ENCODE assay signal across 9 cellular contexts in genomic region chr20:3784863-3785239, GRCh38. TPM values are rescaled to one million over a fixed set of nuclear protein-coding genes. Genes with fewer than 3 reads are reported as not detected.
DNase-seq lines count a peak whose midpoint lies in the region; ATAC-seq and TF ChIP-seq lines count a peak whose summit lies in the region.
"Had no signal": no experiment of that assay in that cellular context is flagged by ENCODE, and none has a peak within 500 bp of the region (broad histone marks: within the 10 kb centered on the region; RNA-seq: fewer than 3 reads in every experiment).

No MANE protein-coding gene starts in this region.

- WGBS in endodermal cell (ENCODE audit: insufficient coverage in 1 of 2, insufficient read length in 1 of 2), 2 experiments: 95 to 96% methylated on average over 5 to 6 of the region's 6 CpGs
- WGBS in psoas muscle, 3 donors: 61 to 71% (median 65%) methylated on average over 6 of the region's 6 CpGs

- DNase-seq in CD8-positive, alpha-beta memory T cell: no peak
- DNase-seq in SJSA1 (ENCODE audit: low read depth in 1 of 2, low spot score in 2 of 2): no peak
- DNase-seq in endodermal cell: no peak
- peak in 1 of 2 donors; percentile 32 for DNase-seq in psoas muscle
- no peak for DNase-seq in omental fat pad (ENCODE audit: low spot score)

- H3K4me3 ChIP-seq in CD8-positive, alpha-beta memory T cell (ENCODE audit: low read length): no peak overlapping the region
- peak overlapping the region; percentile 57; the same call in 1 of the 2 replicates for H3K4me3 ChIP-seq in SJSA1
- peak overlapping the region; percentile 78 for H3K4me3 ChIP-seq in endodermal cell (ENCODE audit: low read length)
- peak overlapping the region; percentile 79 for H3K4me3 ChIP-seq in psoas muscle

- CTCF ChIA-PET in CD8-positive, alpha-beta memory T cell (lab: Charles Lee): interaction anchor here (1.0 to 16.8 kb wide), 4 partner anchors 11 to 70 kb away, joined by 3 to 262 read pairs (median 8); partner anchors contain the start of genes AP5S1 and CDC25B

- H3K4me1 Mint-ChIP-seq in CD8-positive, alpha-beta memory T cell: peaks cover 43 to 54% (median 45%) of the 10 kb centered on the region in 3 donors
- peaks cover 2% of the 10 kb centered on the region for H3K4me1 Mint-ChIP-seq in endodermal cell

- peaks cover 32% of the 10 kb centered on the region for H3K4me1 ChIP-seq in CD8-positive, alpha-beta memory T cell (ENCODE audit: insufficient read depth, low read length)
- H3K4me1 ChIP-seq in SJSA1 (replicated peaks) (peaks cover 31% of the 10 kb centered on the region), endodermal cell (ENCODE audit: control insufficient read depth, insufficient read depth, low read length) (no peaks in the 10 kb centered on the region), psoas muscle (peaks cover 35% of the 10 kb centered on the region)

- H3K27ac Mint-ChIP-seq in CD8-positive, alpha-beta memory T cell: peak overlapping the region in 7 of 8 donors; percentile 39 to 88 (median 72)
- H3K27ac Mint-ChIP-seq in endodermal cell: no peak overlapping the region

- H3K9ac ChIP-seq in endodermal cell (ENCODE audit: extremely low read depth, low read length, poor library complexity, severe bottlenecking): no peak overlapping the region

- H3K9me3 Mint-ChIP-seq in CD8-positive, alpha-beta memory T cell: no peaks in the 10 kb centered on the region
- H3K9me3 Mint-ChIP-seq in endodermal cell: no peaks in the 10 kb centered on the region

- H3K4me3 Mint-ChIP-seq in CD8-positive, alpha-beta memory T cell: peak overlapping the region; percentile 34 to 86 (median 65)
- peak overlapping the region; percentile 18 for H3K4me3 Mint-ChIP-seq in endodermal cell

- TF ChIP-seq CTCF in endodermal cell (conservative IDR thresholded peaks at IDR 0.05) (no peak), psoas muscle (IDR thresholded peaks at IDR 0.05) (no peak), omental fat pad (IDR thresholded peaks at IDR 0.05) (no peak)

- H3K27ac ChIP-seq in CD8-positive, alpha-beta memory T cell (ENCODE audit: low read depth, low read length): no peak overlapping the region
- H3K27ac ChIP-seq in SJSA1 (no peak overlapping the region), endodermal cell (ENCODE audit: low read depth, low read length) (no peak overlapping the region), psoas muscle (peak overlapping the region; percentile 16)

- ATAC-seq in psoas muscle (no peak), GM19463 (IDR thresholded peaks at IDR 0.05; ENCODE audit: unreplicated experiment) (no peak), HG03175 (IDR thresholded peaks at IDR 0.05; ENCODE audit: unreplicated experiment) (no peak), omental fat pad (ENCODE audit: low FRiP score) (no peak), GM21737 (IDR thresholded peaks at IDR 0.05; ENCODE audit: unreplicated experiment) (no peak)
- ATAC-seq: activated CD4-positive, CD25-positive, alpha-beta regulatory T cell treated with anti-CD3 and anti-CD28 coated beads, Interleukin-2, amount 50 U/mL, for 24 hours had no signal

- H3K36me3 ChIP-seq in CD8-positive, alpha-beta memory T cell (ENCODE audit: insufficient read depth, low read length): no peaks in the 10 kb centered on the region
- H3K36me3 ChIP-seq in SJSA1 (peaks cover 40% of the 10 kb centered on the region), endodermal cell (ENCODE audit: control insufficient read depth, insufficient read depth, low read length) (peaks cover 11% of the 10 kb centered on the region), psoas muscle (ENCODE audit: insufficient read depth in 1 of 2, low read depth in 1 of 2) (peaks cover 0 to 4% of the 10 kb centered on the region in 2 donors)

- intact Hi-C loops in psoas muscle (cut with DNase I): loop anchor here (5.0 to 10.0 kb wide), 4 partner anchors 37 to 302 kb away; partner anchors contain the start of gene AP5S1 (in 1 of the 2)

- no peaks in the 10 kb centered on the region for H3K27me3 ChIP-seq in CD8-positive, alpha-beta memory T cell (ENCODE audit: insufficient read depth, low read length, poor library complexity, severe bottlenecking)
- no peaks in the 10 kb centered on the region for H3K27me3 ChIP-seq in SJSA1 (replicated peaks)
- peaks cover 21% of the 10 kb centered on the region for H3K27me3 ChIP-seq in endodermal cell (ENCODE audit: control insufficient read depth, insufficient read depth, low read length, poor library complexity, severe bottlenecking)
- H3K27me3 ChIP-seq in psoas muscle (ENCODE audit: insufficient read depth in 3 of 3, low read length in 2 of 3): no peaks in the 10 kb centered on the region

- no peaks in the 10 kb centered on the region for H3K27me3 Mint-ChIP-seq in CD8-positive, alpha-beta memory T cell
- peaks cover 38% of the 10 kb centered on the region for H3K27me3 Mint-ChIP-seq in endodermal cell (ENCODE audit: insufficient read depth)

- no peaks in the 10 kb centered on the region for H3K9me3 ChIP-seq in CD8-positive, alpha-beta memory T cell (ENCODE audit: low read length)
- H3K9me3 ChIP-seq in SJSA1 (replicated peaks) (no peaks in the 10 kb centered on the region; the same call in 1 of the 2 replicates), endodermal cell (ENCODE audit: control insufficient read depth, low read length) (no peaks in the 10 kb centered on the region), psoas muscle (no peaks in the 10 kb centered on the region)

- peaks cover 0 to 5% (median 3%) of the 10 kb centered on the region in 3 donors for H3K36me3 Mint-ChIP-seq in CD8-positive, alpha-beta memory T cell
- peaks cover 5% of the 10 kb centered on the region for H3K36me3 Mint-ChIP-seq in endodermal cell (ENCODE audit: low read depth)

- POLR2A ChIA-PET in CD8-positive, alpha-beta memory T cell (lab: Charles Lee): interaction anchor here (0.7 to 3.4 kb wide), 3 partner anchors 20 to 52 kb away, joined by 3 to 37 read pairs (median 4); partner anchors contain the start of gene AP5S1

RNA-seq across cellular contexts. Expression of gene CENPB, which starts 1.7 kb away (rescaled TPM):
- 10 to 100 TPM; 66.4 to 69.9 TPM for total RNA-seq in CD8-positive, alpha-beta memory T cell
- polyA plus RNA-seq in CD8-positive, alpha-beta memory T cell: 1.7 TPM
- 144 and 158 TPM in 2 replicates for total RNA-seq in SJSA1 (2014; rRNA removed; shearing (Covaris generic))
- total RNA-seq in endodermal cell (10 to 100 TPM; 43.0 to 50.7 TPM), psoas muscle (100 to 1,000 TPM in 1 of 4 donors, 10 to 100 TPM in 3; 74.3 to 129 (median 97.8) TPM), omental fat pad (10 to 100 TPM; 52.2 to 98.4 (median 76.8) TPM)
- 43.7 TPM for polyA plus RNA-seq in endodermal cell (2013, experiment 1 of 2)
- 43.5 TPM for polyA plus RNA-seq in endodermal cell (2013, experiment 2 of 2)
- polyA plus RNA-seq in psoas muscle: 100 to 1,000 TPM in 2 of 3 donors, 10 to 100 TPM in 1; 84.0 to 144 (median 116) TPM

RNA-seq across cellular contexts. Expression of gene SPEF1, which starts 3.6 kb away (rescaled TPM):
- total RNA-seq in CD8-positive, alpha-beta memory T cell: under 1 TPM; 0.13 to 0.24 TPM
- not detected for polyA plus RNA-seq in CD8-positive, alpha-beta memory T cell
- total RNA-seq in SJSA1 (2014; rRNA removed; shearing (Covaris generic)): not detected in 2 replicates
- total RNA-seq in endodermal cell (under 1 TPM; 0.35 to 0.44 TPM), psoas muscle (under 1 TPM in 1 of 4 donors, not detected in 3; 0.13 TPM), omental fat pad (under 1 TPM in 1 of 4 donors, not detected in 3; 0.56 TPM)
- 0.57 TPM for polyA plus RNA-seq in endodermal cell (2013, experiment 1 of 2)
- 0.66 TPM for polyA plus RNA-seq in endodermal cell (2013, experiment 2 of 2)
- 1 to 10 TPM in 1 of 3 donors, under 1 TPM in 2; 0.12 to 1.7 (median 0.35) TPM for polyA plus RNA-seq in psoas muscle

RNA-seq across cellular contexts. Expression of gene CDC25B, which starts 11.3 kb away (rescaled TPM):
- total RNA-seq in CD8-positive, alpha-beta memory T cell: 10 to 100 TPM; 78.0 to 81.6 TPM
- 61.6 TPM for polyA plus RNA-seq in CD8-positive, alpha-beta memory T cell
- 74.6 and 76.0 TPM in 2 replicates for total RNA-seq in SJSA1 (2014; rRNA removed; shearing (Covaris generic))
- total RNA-seq in endodermal cell: 10 to 100 TPM; 25.7 to 33.6 TPM
- polyA plus RNA-seq in endodermal cell (2013, experiment 1 of 2): 52.9 TPM
- 52.3 TPM for polyA plus RNA-seq in endodermal cell (2013, experiment 2 of 2)
- 1 to 10 TPM; 7.1 to 9.1 (median 8.4) TPM for total RNA-seq in psoas muscle
- 1 to 10 TPM; 5.1 to 6.8 (median 6.6) TPM for polyA plus RNA-seq in psoas muscle
- total RNA-seq in omental fat pad: 10 to 100 TPM; 11.7 to 44.3 (median 25.6) TPM

RNA-seq across cellular contexts. Expression of gene ADISSP, which starts 17.3 kb away (rescaled TPM):
- total RNA-seq in CD8-positive, alpha-beta memory T cell: 10 to 100 TPM; 72.7 to 74.9 TPM
- 27.0 TPM for polyA plus RNA-seq in CD8-positive, alpha-beta memory T cell
- 31.9 and 40.0 TPM in 2 replicates for total RNA-seq in SJSA1 (2014; rRNA removed; shearing (Covaris generic))
- total RNA-seq in endodermal cell: 10 to 100 TPM; 38.8 to 43.3 TPM
- 55.3 TPM for polyA plus RNA-seq in endodermal cell (2013, experiment 1 of 2)
- 45.3 TPM for polyA plus RNA-seq in endodermal cell (2013, experiment 2 of 2)
- total RNA-seq in psoas muscle: 10 to 100 TPM; 11.9 to 16.0 (median 13.4) TPM
- 10 to 100 TPM; 10.7 to 24.7 (median 15.4) TPM for polyA plus RNA-seq in psoas muscle
- total RNA-seq in omental fat pad: 10 to 100 TPM; 19.7 to 32.3 (median 30.3) TPM

RNA-seq across cellular contexts. Expression of gene AP5S1, which starts 35.5 kb away (rescaled TPM):
- 10 to 100 TPM; 14.0 to 15.7 TPM for total RNA-seq in CD8-positive, alpha-beta memory T cell
- polyA plus RNA-seq in CD8-positive, alpha-beta memory T cell: 18.4 TPM
- total RNA-seq in SJSA1 (2014; rRNA removed; shearing (Covaris generic)): 17.2 and 17.7 TPM in 2 replicates
- total RNA-seq in endodermal cell (1 to 10 TPM; 5.1 to 6.1 TPM), psoas muscle (10 to 100 TPM; 11.8 to 17.5 (median 12.1) TPM), omental fat pad (10 to 100 TPM; 10.9 to 19.2 (median 11.4) TPM)
- polyA plus RNA-seq in endodermal cell (2013, experiment 1 of 2): 4.1 TPM
- polyA plus RNA-seq in endodermal cell (2013, experiment 2 of 2): 3.8 TPM
- 10 to 100 TPM; 11.0 to 25.2 (median 12.9) TPM for polyA plus RNA-seq in psoas muscle
